Comparison of ENCODE assay signal across 1 cellular context in the genomic region with DNA sequence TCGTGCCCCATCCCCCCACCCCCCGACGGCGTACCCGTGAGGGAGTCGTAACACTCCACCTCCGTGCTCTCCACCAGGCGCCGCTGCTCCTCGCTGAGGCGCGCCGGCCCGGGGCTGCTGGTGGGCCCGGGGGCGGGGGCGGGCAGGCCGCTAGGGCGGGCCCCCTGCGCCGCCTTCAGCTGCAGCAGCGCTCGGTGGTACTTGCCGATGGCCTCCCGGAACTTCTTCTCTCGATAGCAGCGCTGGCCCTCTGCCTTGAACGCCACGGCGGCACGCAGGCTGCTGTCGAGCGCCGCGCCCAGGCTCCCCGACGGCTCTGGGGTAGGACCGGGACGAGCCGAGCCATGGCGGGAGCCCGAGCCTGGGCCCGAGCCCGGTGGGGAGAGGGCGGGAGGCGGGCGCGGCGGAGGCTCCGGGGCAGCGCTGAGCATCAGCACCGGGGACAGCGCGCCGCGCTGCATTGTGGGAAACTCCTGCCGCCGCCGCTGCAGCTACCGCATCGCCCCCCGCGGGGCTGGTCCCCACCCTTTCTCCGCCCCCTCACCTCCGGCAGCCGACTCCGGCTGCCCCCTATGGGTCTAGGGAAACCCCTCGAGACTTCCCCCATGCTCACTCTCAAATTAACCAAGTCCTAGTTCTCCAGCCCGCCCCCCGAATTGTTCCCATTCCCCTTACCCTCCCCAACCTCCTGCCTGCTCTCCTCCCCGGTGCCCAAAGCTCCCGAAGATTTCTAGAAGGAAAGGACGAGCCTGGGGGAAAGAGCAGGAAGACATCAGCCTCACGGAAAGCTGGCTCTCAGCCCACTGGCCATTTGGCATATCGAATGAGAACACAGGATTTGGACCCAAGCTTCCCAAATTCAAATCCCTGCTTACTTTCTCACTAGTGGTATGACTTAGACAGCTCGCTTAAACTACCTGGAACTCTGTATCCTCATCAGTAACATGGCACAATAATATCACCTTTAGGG.
TF ChIP-seq lines count a peak whose summit lies in the region.

Gene TTC9B, minus strand, starts transcription at position 464 of the 970 bp plus-strand sequence. Its CDS starts 3 bp downstream, at position 461.

TF ChIP-seq in HEK293, 187 proteins besides CTCF, POLR2A, EP300 and RAD21 (continued from another document and continues in another):
- TF ChIP-seq REST (tag by site-specific recombination; IDR thresholded peaks at IDR 0.05) (peak; percentile 100), ZNF292 (tag by site-specific recombination; IDR thresholded peaks at IDR 0.05; ENCODE audit: borderline replicate concordance, low read depth) (no peak), ZNF488 (tag by site-specific recombination; IDR thresholded peaks at IDR 0.05) (no peak), ZNF624 (tag by site-specific recombination; IDR thresholded peaks at IDR 0.05) (no peak), HOXA7 (CRISPR knock-in tag; IDR thresholded peaks at IDR 0.05; ENCODE audit: borderline replicate concordance) (no peak), ZNF654 (tag by site-specific recombination; IDR thresholded peaks at IDR 0.05; ENCODE audit: low read depth) (no peak), ZNF843 (tag by site-specific recombination; IDR thresholded peaks at IDR 0.05) (no peak), ZNF621 (tag by site-specific recombination; IDR thresholded peaks at IDR 0.05) (no peak), EGR2 (tag by site-specific recombination; IDR thresholded peaks at IDR 0.05; ENCODE audit: low read depth) (0 out of 2 replicates have a peak, but pooled peaks have one; percentile 26), ZNF830 (tag by site-specific recombination; IDR thresholded peaks at IDR 0.05; ENCODE audit: low read depth) (no peak), ZNF24 (tag by site-specific recombination; IDR thresholded peaks at IDR 0.05) (no peak), SP7 (tag by site-specific recombination; IDR thresholded peaks at IDR 0.05) (no peak), ZNF112 (tag by site-specific recombination; IDR thresholded peaks at IDR 0.05) (no peak), ZNF184 (tag by site-specific recombination; IDR thresholded peaks at IDR 0.05) (no peak), ZNF2 (tag by site-specific recombination; IDR thresholded peaks at IDR 0.05) (no peak), HOXC10 (CRISPR knock-in tag; IDR thresholded peaks at IDR 0.05) (no peak), ZFP37 (tag by site-specific recombination; IDR thresholded peaks at IDR 0.05) (no peak), MYNN (tag by site-specific recombination; IDR thresholded peaks at IDR 0.05; ENCODE audit: borderline replicate concordance) (no peak), ZFP69B (tag by site-specific recombination; IDR thresholded peaks at IDR 0.05) (0 out of 2 replicates have a peak, but pooled peaks have one; percentile 42), ZNF37A (tag by site-specific recombination; IDR thresholded peaks at IDR 0.05) (no peak), ZNF701 (tag by site-specific recombination; IDR thresholded peaks at IDR 0.05) (no peak), ZNF514 (tag by site-specific recombination; IDR thresholded peaks at IDR 0.05) (no peak), ZNF629 (tag by site-specific recombination; IDR thresholded peaks at IDR 0.05) (no peak), ZNF169 (tag by site-specific recombination; IDR thresholded peaks at IDR 0.05) (no peak), ZSCAN4 (tag by site-specific recombination; IDR thresholded peaks at IDR 0.05) (no peak), TRIM28 (IDR thresholded peaks at IDR 0.05; ENCODE audit: borderline replicate concordance, low read length) (no peak), ZNF555 (tag by site-specific recombination; conservative IDR thresholded peaks at IDR 0.05) (no peak), ZNF623 (tag by site-specific recombination; IDR thresholded peaks at IDR 0.05) (no peak), ZNF792 (tag by site-specific recombination; IDR thresholded peaks at IDR 0.05) (no peak), ZBTB21 (tag by site-specific recombination; IDR thresholded peaks at IDR 0.05) (no peak), ZNF560 (tag by site-specific recombination; IDR thresholded peaks at IDR 0.05; ENCODE audit: borderline replicate concordance) (peak; percentile 97), ZNF354C (tag by site-specific recombination; IDR thresholded peaks at IDR 0.05; ENCODE audit: borderline replicate concordance, low read depth) (no peak), ZBTB26 (tag by site-specific recombination; optimal IDR thresholded peaks at IDR 0.05) (peak; percentile 26), ZNF785 (tag by site-specific recombination; IDR thresholded peaks at IDR 0.05) (no peak), ZNF211 (tag by site-specific recombination; IDR thresholded peaks at IDR 0.05; ENCODE audit: low read depth) (no peak), REPIN1 (tag by site-specific recombination; IDR thresholded peaks at IDR 0.05; ENCODE audit: low read depth) (no peak), ZNF23 (tag by site-specific recombination; IDR thresholded peaks at IDR 0.05; ENCODE audit: borderline replicate concordance) (no peak), ZNF114 (tag by site-specific recombination; IDR thresholded peaks at IDR 0.05) (no peak), ZNF202 (tag by site-specific recombination; IDR thresholded peaks at IDR 0.05; ENCODE audit: borderline replicate concordance) (no peak), ZNF626 (tag by site-specific recombination; IDR thresholded peaks at IDR 0.05) (no peak), ZNF670 (tag by site-specific recombination; IDR thresholded peaks at IDR 0.05; ENCODE audit: low read depth) (no peak), ZNF366 (tag by site-specific recombination; conservative IDR thresholded peaks at IDR 0.05) (no peak), ZBTB8A (tag by site-specific recombination; IDR thresholded peaks at IDR 0.05) (no peak)
- TF ChIP-seq, protein P1, sequence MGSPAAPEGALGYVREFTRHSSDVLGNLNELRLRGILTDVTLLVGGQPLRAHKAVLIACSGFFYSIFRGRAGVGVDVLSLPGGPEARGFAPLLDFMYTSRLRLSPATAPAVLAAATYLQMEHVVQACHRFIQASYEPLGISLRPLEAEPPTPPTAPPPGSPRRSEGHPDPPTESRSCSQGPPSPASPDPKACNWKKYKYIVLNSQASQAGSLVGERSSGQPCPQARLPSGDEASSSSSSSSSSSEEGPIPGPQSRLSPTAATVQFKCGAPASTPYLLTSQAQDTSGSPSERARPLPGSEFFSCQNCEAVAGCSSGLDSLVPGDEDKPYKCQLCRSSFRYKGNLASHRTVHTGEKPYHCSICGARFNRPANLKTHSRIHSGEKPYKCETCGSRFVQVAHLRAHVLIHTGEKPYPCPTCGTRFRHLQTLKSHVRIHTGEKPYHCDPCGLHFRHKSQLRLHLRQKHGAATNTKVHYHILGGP (tag by site-specific recombination; IDR thresholded peaks at IDR 0.05): no peak
- TF ChIP-seq, protein P2, sequence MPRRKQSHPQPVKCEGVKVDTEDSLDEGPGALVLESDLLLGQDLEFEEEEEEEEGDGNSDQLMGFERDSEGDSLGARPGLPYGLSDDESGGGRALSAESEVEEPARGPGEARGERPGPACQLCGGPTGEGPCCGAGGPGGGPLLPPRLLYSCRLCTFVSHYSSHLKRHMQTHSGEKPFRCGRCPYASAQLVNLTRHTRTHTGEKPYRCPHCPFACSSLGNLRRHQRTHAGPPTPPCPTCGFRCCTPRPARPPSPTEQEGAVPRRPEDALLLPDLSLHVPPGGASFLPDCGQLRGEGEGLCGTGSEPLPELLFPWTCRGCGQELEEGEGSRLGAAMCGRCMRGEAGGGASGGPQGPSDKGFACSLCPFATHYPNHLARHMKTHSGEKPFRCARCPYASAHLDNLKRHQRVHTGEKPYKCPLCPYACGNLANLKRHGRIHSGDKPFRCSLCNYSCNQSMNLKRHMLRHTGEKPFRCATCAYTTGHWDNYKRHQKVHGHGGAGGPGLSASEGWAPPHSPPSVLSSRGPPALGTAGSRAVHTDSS (tag by site-specific recombination; IDR thresholded peaks at IDR 0.05): no peak
- TF ChIP-seq, protein P3, sequence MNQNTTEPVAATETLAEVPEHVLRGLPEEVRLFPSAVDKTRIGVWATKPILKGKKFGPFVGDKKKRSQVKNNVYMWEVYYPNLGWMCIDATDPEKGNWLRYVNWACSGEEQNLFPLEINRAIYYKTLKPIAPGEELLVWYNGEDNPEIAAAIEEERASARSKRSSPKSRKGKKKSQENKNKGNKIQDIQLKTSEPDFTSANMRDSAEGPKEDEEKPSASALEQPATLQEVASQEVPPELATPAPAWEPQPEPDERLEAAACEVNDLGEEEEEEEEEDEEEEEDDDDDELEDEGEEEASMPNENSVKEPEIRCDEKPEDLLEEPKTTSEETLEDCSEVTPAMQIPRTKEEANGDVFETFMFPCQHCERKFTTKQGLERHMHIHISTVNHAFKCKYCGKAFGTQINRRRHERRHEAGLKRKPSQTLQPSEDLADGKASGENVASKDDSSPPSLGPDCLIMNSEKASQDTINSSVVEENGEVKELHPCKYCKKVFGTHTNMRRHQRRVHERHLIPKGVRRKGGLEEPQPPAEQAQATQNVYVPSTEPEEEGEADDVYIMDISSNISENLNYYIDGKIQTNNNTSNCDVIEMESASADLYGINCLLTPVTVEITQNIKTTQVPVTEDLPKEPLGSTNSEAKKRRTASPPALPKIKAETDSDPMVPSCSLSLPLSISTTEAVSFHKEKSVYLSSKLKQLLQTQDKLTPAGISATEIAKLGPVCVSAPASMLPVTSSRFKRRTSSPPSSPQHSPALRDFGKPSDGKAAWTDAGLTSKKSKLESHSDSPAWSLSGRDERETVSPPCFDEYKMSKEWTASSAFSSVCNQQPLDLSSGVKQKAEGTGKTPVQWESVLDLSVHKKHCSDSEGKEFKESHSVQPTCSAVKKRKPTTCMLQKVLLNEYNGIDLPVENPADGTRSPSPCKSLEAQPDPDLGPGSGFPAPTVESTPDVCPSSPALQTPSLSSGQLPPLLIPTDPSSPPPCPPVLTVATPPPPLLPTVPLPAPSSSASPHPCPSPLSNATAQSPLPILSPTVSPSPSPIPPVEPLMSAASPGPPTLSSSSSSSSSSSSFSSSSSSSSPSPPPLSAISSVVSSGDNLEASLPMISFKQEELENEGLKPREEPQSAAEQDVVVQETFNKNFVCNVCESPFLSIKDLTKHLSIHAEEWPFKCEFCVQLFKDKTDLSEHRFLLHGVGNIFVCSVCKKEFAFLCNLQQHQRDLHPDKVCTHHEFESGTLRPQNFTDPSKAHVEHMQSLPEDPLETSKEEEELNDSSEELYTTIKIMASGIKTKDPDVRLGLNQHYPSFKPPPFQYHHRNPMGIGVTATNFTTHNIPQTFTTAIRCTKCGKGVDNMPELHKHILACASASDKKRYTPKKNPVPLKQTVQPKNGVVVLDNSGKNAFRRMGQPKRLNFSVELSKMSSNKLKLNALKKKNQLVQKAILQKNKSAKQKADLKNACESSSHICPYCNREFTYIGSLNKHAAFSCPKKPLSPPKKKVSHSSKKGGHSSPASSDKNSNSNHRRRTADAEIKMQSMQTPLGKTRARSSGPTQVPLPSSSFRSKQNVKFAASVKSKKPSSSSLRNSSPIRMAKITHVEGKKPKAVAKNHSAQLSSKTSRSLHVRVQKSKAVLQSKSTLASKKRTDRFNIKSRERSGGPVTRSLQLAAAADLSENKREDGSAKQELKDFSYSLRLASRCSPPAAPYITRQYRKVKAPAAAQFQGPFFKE (tag by site-specific recombination; IDR thresholded peaks at IDR 0.05; ENCODE audit: borderline replicate concordance): no peak
- TF ChIP-seq, protein P4, sequence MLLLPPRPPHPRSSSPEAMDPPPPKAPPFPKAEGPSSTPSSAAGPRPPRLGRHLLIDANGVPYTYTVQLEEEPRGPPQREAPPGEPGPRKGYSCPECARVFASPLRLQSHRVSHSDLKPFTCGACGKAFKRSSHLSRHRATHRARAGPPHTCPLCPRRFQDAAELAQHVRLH (tag by site-specific recombination; IDR thresholded peaks at IDR 0.05): no peak
